ENCODE assay signal across 22 cellular contexts in the genomic region with DNA sequence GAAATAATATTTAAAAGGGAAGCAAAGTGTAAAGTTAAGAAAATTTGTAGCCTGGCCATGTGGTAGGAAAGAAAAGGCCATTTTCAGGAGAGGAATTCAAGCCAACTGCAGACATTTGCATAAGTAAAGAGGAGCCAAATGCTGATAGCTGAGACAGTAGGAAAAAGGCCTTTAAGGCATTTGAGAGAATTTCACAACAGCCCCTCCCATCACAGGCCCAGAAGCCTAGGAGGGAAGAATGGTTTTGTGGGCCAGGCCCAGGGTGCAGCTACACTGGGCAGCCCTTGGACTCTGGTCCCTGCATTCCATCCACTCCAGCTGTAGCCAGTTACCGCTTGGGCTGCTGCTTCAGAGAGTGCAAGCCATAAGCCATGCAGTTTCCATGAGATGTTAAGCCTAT.
"Had no signal": no experiment of that assay in that cellular context is flagged by ENCODE, and none has a peak within 500 bp of the region (broad histone marks: within the 10 kb centered on the region; RNA-seq: fewer than 3 reads in every experiment).

No MANE protein-coding gene starts in this region.

- H3K9me3 ChIP-seq: esophagus squamous epithelium, lower lobe of right lung, psoas muscle, sigmoid colon had no signal

- H2AFZ ChIP-seq: parathyroid adenoma had no signal

- H3K4me3 ChIP-seq: esophagus squamous epithelium, gastroesophageal sphincter, left ventricle myocardium inferior, lower lobe of right lung, psoas muscle, sigmoid colon, skin epidermis had no signal

- H3K27me3 Mint-ChIP-seq: dendritic cell treated with granulocyte-macrophage colony-stimulating factor and Interleukin-4, amounts not matched to agents 40 ng/mL and 50 ng/mL, for 4 days; effector memory CD8-positive, alpha-beta T cell; memory B cell; naive B cell had no signal

- H3K4me1 Mint-ChIP-seq: memory B cell, naive B cell had no signal

- DNase-seq: cerebellar nuclear complex; effector memory CD8-positive, alpha-beta T cell; esophagus squamous epithelium; foreskin fibroblast; kidney; left cardiac atrium; left ventricle myocardium inferior; lower lobe of right lung; naive B cell; psoas muscle; retina; sigmoid colon; stimulated activated CD4-positive, alpha-beta T cell treated with anti-CD3 and anti-CD28 coated beads, Interleukin-2, amount 100 ng/mL, for 24 hours; stimulated activated CD4-positive, alpha-beta T cell treated with anti-CD3 and anti-CD28 coated beads, Interleukin-4, amount 100 ng/mL, for 4 hours; stimulated activated naive CD4-positive, alpha-beta T cell treated with Interleukin-2 at 50 U/mL for 16 hours; trophoblast cell had no signal

- H3K27ac Mint-ChIP-seq: dendritic cell treated with granulocyte-macrophage colony-stimulating factor and Interleukin-4, amounts not matched to agents 40 ng/mL and 50 ng/mL, for 4 days; effector memory CD8-positive, alpha-beta T cell; memory B cell; nephron had no signal

- H3K9ac ChIP-seq: parathyroid adenoma had no signal

- H3K27ac ChIP-seq: esophagus squamous epithelium, gastroesophageal sphincter, left ventricle myocardium inferior, lower lobe of right lung, parathyroid adenoma, psoas muscle, sigmoid colon, skin epidermis had no signal

- H3K4me3 Mint-ChIP-seq: dendritic cell treated with granulocyte-macrophage colony-stimulating factor and Interleukin-4, amounts not matched to agents 40 ng/mL and 50 ng/mL, for 4 days; effector memory CD8-positive, alpha-beta T cell; memory B cell; naive B cell; nephron had no signal

- H3K9me3 Mint-ChIP-seq: dendritic cell treated with granulocyte-macrophage colony-stimulating factor and Interleukin-4, amounts not matched to agents 40 ng/mL and 50 ng/mL, for 4 days had no signal

- H3K36me3 Mint-ChIP-seq: memory B cell, naive B cell had no signal

- H3K36me3 ChIP-seq: esophagus squamous epithelium, gastroesophageal sphincter, left ventricle myocardium inferior, lower lobe of right lung, sigmoid colon had no signal

- H3K27me3 ChIP-seq: esophagus squamous epithelium, gastroesophageal sphincter, sigmoid colon had no signal

- H3K4me1 ChIP-seq: esophagus squamous epithelium, gastroesophageal sphincter, left ventricle myocardium inferior, lower lobe of right lung, parathyroid adenoma, psoas muscle, sigmoid colon had no signal
